Comparison of ENCODE assay signal across 28 cellular contexts in genomic region chr5:149017669-149018068, GRCh38.
"Had no signal": no experiment of that assay in that cellular context is flagged by ENCODE, and none has a peak within 500 bp of the region (broad histone marks: within the 10 kb centered on the region; RNA-seq: fewer than 3 reads in every experiment).

No MANE protein-coding gene starts in this region.

- H3K27ac ChIP-seq: ascending aorta, breast epithelium, cardiac muscle cell, colonic mucosa, epithelial cell of prostate, esophagus squamous epithelium, gastroesophageal sphincter had no signal

- H3K27me3 ChIP-seq: ascending aorta, breast epithelium, cardiac muscle cell, colonic mucosa, esophagus squamous epithelium, gastroesophageal sphincter, heart right ventricle had no signal

- DNase-seq: activated CD4-positive, alpha-beta memory T cell treated with anti-CD3 and anti-CD28 coated beads, Interleukin-2, amount 10 ng/mL, durations not matched to agents 7 days and 5 days; activated CD4-positive, alpha-beta T cell treated with anti-CD3 and anti-CD28 coated beads for 1 hour; activated CD4-positive, alpha-beta T cell treated with anti-CD3 and anti-CD28 coated beads for 4 hours; activated CD4-positive, alpha-beta T cell treated with anti-CD3 and anti-CD28 coated beads, Interleukin-2, amount 10 ng/mL, durations not matched to agents 7 days and 5 days; activated CD4-positive, alpha-beta T cell treated with anti-CD3 and anti-CD28 coated beads, Interleukin-2, amount 50 U/mL, for 4 hours; activated CD8-positive, alpha-beta memory T cell treated with anti-CD3 and anti-CD28 coated beads, Interleukin-2, amount 50 U/mL, for 48 hours; activated gamma-delta T cell; activated naive CD4-positive, alpha-beta T cell; activated naive CD4-positive, alpha-beta T cell treated with anti-CD3 and anti-CD28 coated beads, Interleukin-2, amount 10 ng/mL, durations not matched to agents 7 days and 5 days; activated naive CD8-positive, alpha-beta T cell treated with anti-CD3 and anti-CD28 coated beads, Interleukin-2, amount 10 ng/mL, durations not matched to agents 7 days and 5 days; activated T-cell treated with anti-CD3 and anti-CD28 coated beads for 4 hours; activated T-cell treated with anti-CD3 and anti-CD28 coated beads, Interleukin-2, amount 50 U/mL, for 24 hours; activated T-cell treated with anti-CD3 and anti-CD28 coated beads, Interleukin-2, amount 50 U/mL, for 72 hours; central memory CD4-positive, alpha-beta T cell; cerebellar nuclear complex; colonic mucosa; effector CD8-positive, alpha-beta T cell; esophagus squamous epithelium; foreskin melanocyte; heart right ventricle; T-helper 2 cell had no signal

- H3K4me3 ChIP-seq: ascending aorta, breast epithelium, cardiac muscle cell, colonic mucosa, esophagus squamous epithelium, gastroesophageal sphincter, heart right ventricle had no signal

- ATAC-seq: activated naive CD4-positive, alpha-beta T cell treated with anti-CD3 and anti-CD28 coated beads, Interleukin-2, amount 50 U/mL, for 72 hours; activated T-cell treated with anti-CD3 and anti-CD28 coated beads, Interleukin-2, amount 50 U/mL, for 72 hours; gastroesophageal sphincter; heart right ventricle; WTC11 had no signal

- H3K36me3 ChIP-seq: ascending aorta, breast epithelium, cardiac muscle cell, colonic mucosa, esophagus squamous epithelium, gastroesophageal sphincter, heart right ventricle had no signal

- H3K4me1 ChIP-seq: ascending aorta, breast epithelium, colonic mucosa had no signal

- H3K9me3 ChIP-seq: ascending aorta, breast epithelium, colonic mucosa, esophagus squamous epithelium, gastroesophageal sphincter had no signal
